8 cellular contexts compared by ENCODE assay signal in the genomic region with DNA sequence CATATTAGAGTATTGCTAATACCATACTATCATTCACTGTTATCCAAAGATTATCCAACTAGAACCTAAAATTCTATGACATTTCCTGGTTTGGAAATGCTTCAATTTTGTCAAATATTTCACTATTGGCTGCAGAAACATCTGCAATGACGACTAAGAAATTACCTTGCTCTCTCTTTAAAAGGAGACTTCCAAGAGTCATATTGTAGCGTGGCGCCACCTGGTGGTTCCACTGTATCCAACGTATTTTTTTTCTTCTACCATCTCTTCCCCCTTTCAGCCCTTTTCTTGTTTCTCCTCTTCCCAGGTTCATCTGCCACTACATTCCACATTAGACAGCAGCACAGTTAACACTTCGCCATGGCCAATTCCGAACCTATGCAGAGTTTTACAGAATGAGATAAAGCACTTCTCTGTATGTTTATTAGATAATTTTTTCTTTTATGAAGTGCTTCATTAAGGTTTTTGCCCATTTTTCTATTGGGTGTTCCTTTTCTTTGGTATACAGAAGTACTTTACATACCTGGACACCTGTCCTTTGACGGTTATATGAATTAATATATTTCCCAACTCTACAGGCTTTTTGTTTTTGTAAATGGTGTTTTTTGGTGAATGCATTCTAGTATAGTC.
DNase-seq lines count a peak whose midpoint lies in the region; ATAC-seq and TF ChIP-seq lines count a peak whose summit lies in the region.

No MANE protein-coding gene starts in this region.

- H2AFZ ChIP-seq in GM23248 (no peak overlapping the region), MM.1S (ENCODE audit: low read length) (no peak overlapping the region)

- peak; percentile 72 for DNase-seq in EH (ENCODE audit: low read depth)
- DNase-seq in GM23248, result peak; percentile 80
- peak; percentile 75 for DNase-seq in MM.1S
- peak; percentile 84 for DNase-seq in activated naive CD4-positive, alpha-beta T cell treated with anti-CD3 and anti-CD28 coated beads, Interleukin-2, amount 50 U/mL, for 16 hours
- peak; percentile 78 for DNase-seq in glomerular visceral epithelial cell (ENCODE audit: extremely low spot score)
- DNase-seq in posterior vena cava (ENCODE audit: low spot score), result peak; percentile 92
- peak; percentile 80 for DNase-seq in ureter (ENCODE audit: low spot score)

- intact Hi-C loops in posterior vena cava (cut with DNase I), result loop anchor here in 1 of 2 donors (10.0 kb wide), 1 partner anchor 253 kb away; the partner anchor contains the start of gene HINT1

- H3K27me3 ChIP-seq in GM23248 (replicated peaks; ENCODE audit: insufficient read depth), result no peaks in the 10 kb centered on the region
- no peaks in the 10 kb centered on the region for H3K27me3 ChIP-seq in MM.1S (replicated peaks; ENCODE audit: insufficient read depth, low read length)

- H3K4me2 ChIP-seq in GM23248 (ENCODE audit: unreplicated experiment), result no peak overlapping the region
- peak overlapping the region; percentile 72 for H3K4me2 ChIP-seq in MM.1S (ENCODE audit: low read depth, low read length)

- WGBS in GM23248 (ENCODE audit: low coverage in 1 of 2, low lambda C conversion rate in 2 of 2, missing lambda C conversion rate in 2 of 2), 2 experiments, result 19 to 20% methylated on average over 7 of the region's 7 CpGs

- in situ Hi-C loops in GM23248 (cut with MboI), result no loop called here

- no peaks in the 10 kb centered on the region for H4K20me1 ChIP-seq in GM23248 (ENCODE audit: insufficient read depth)
- no peaks in the 10 kb centered on the region for H4K20me1 ChIP-seq in MM.1S (ENCODE audit: insufficient read depth, low read length)

- H3K27ac ChIP-seq in GM23248, result no peak overlapping the region
- peak overlapping the region; percentile 39; the same call in 1 of the 2 replicates for H3K27ac ChIP-seq in MM.1S (ENCODE audit: low read length)

- H3K4me1 ChIP-seq in GM23248 (ENCODE audit: insufficient read depth) (no peaks in the 10 kb centered on the region), MM.1S (ENCODE audit: low read length) (peaks cover 16% of the 10 kb centered on the region)

- H3K79me2 ChIP-seq in GM23248 (ENCODE audit: insufficient read depth) (no peaks in the 10 kb centered on the region), MM.1S (ENCODE audit: low read length) (no peaks in the 10 kb centered on the region)

- H3K9me2 ChIP-seq in GM23248 (ENCODE audit: insufficient read depth) (no peaks in the 10 kb centered on the region), MM.1S (replicated peaks; ENCODE audit: insufficient read depth, low read length) (no peaks in the 10 kb centered on the region)

- peak; percentile 80 for TF ChIP-seq CTCF in MM.1S (IDR thresholded peaks at IDR 0.05; ENCODE audit: low read length)

- H3K9me3 ChIP-seq in GM23248 (ENCODE audit: low read depth), result no peaks in the 10 kb centered on the region
- no peaks in the 10 kb centered on the region for H3K9me3 ChIP-seq in MM.1S (replicated peaks; ENCODE audit: insufficient read depth, low read length)

- H3K4me3 ChIP-seq in GM23248, result no peak overlapping the region
- H3K4me3 ChIP-seq in MM.1S (ENCODE audit: low read length), result peak overlapping the region; percentile 22

- peak; percentile 87 for ATAC-seq in SK-N-SH treated with all-trans-retinoic acid at 6 μM for 48 hours

- H3K9ac ChIP-seq in GM23248, result no peak overlapping the region
- H3K9ac ChIP-seq in MM.1S (ENCODE audit: low read length), result no peak overlapping the region

- H3F3A ChIP-seq in GM23248 (ENCODE audit: insufficient read depth), result no peaks in the 10 kb centered on the region
- H3F3A ChIP-seq in MM.1S (ENCODE audit: insufficient read depth, low read length), result peaks cover 11% of the 10 kb centered on the region

- H3K36me3 ChIP-seq in GM23248 (ENCODE audit: low read depth) (no peaks in the 10 kb centered on the region), MM.1S (replicated peaks; ENCODE audit: insufficient read depth, low read length) (peaks cover 3% of the 10 kb centered on the region; the same call in 1 of the 2 replicates)

TF ChIP-seq in SK-N-SH treated with all-trans-retinoic acid at 6 μM for 48 hours, 23 proteins besides CTCF, POLR2A, EP300 and RAD21:
- no peak for TF ChIP-seq TSHZ2 (CRISPR knock-in tag; IDR thresholded peaks at IDR 0.05)
- TF ChIP-seq ZFP3 (CRISPR knock-in tag; IDR thresholded peaks at IDR 0.05), result no peak
- no peak for TF ChIP-seq OSR1 (CRISPR knock-in tag; IDR thresholded peaks at IDR 0.05)
- TF ChIP-seq, protein P1, sequence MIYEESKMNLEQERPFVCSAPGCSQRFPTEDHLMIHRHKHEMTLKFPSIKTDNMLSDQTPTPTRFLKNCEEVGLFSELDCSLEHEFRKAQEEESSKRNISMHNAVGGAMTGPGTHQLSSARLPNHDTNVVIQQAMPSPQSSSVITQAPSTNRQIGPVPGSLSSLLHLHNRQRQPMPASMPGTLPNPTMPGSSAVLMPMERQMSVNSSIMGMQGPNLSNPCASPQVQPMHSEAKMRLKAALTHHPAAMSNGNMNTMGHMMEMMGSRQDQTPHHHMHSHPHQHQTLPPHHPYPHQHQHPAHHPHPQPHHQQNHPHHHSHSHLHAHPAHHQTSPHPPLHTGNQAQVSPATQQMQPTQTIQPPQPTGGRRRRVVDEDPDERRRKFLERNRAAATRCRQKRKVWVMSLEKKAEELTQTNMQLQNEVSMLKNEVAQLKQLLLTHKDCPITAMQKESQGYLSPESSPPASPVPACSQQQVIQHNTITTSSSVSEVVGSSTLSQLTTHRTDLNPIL (CRISPR knock-in tag; IDR thresholded peaks at IDR 0.05; ENCODE audit: low read depth), result no peak
- TF ChIP-seq, protein P2, sequence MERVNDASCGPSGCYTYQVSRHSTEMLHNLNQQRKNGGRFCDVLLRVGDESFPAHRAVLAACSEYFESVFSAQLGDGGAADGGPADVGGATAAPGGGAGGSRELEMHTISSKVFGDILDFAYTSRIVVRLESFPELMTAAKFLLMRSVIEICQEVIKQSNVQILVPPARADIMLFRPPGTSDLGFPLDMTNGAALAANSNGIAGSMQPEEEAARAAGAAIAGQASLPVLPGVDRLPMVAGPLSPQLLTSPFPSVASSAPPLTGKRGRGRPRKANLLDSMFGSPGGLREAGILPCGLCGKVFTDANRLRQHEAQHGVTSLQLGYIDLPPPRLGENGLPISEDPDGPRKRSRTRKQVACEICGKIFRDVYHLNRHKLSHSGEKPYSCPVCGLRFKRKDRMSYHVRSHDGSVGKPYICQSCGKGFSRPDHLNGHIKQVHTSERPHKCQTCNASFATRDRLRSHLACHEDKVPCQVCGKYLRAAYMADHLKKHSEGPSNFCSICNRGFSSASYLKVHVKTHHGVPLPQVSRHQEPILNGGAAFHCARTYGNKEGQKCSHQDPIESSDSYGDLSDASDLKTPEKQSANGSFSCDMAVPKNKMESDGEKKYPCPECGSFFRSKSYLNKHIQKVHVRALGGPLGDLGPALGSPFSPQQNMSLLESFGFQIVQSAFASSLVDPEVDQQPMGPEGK (CRISPR knock-in tag; IDR thresholded peaks at IDR 0.05; ENCODE audit: borderline replicate concordance), result no peak
- TF ChIP-seq ZNF70 (CRISPR knock-in tag; IDR thresholded peaks at IDR 0.05), result no peak
